13 cellular contexts compared by ENCODE assay signal in genomic region chr9:84701801-84702200, GRCh38. TPM values are rescaled to one million over a fixed set of nuclear protein-coding genes. Genes with fewer than 3 reads are reported as not detected.
DNase-seq lines count a peak whose midpoint lies in the region; ATAC-seq and TF ChIP-seq lines count a peak whose summit lies in the region.
"Had no signal": no experiment of that assay in that cellular context is flagged by ENCODE, and none has a peak within 500 bp of the region (broad histone marks: within the 10 kb centered on the region; RNA-seq: fewer than 3 reads in every experiment).

No MANE protein-coding gene starts in this region.

- intact Hi-C loops in dorsolateral prefrontal cortex (cut with DNase I): no loop called here

- ATAC-seq in GM18520 (IDR thresholded peaks at IDR 0.05; ENCODE audit: unreplicated experiment) (peak; percentile 40), GM21526 (IDR thresholded peaks at IDR 0.05; ENCODE audit: low FRiP score, unreplicated experiment) (peak; percentile 78), HG03103 (IDR thresholded peaks at IDR 0.05; ENCODE audit: low read depth, unreplicated experiment) (peak; percentile 87)
- ATAC-seq: naive thymus-derived CD4-positive, alpha-beta T cell; upper lobe of right lung had no signal

- no peaks in the 10 kb centered on the region for H3K27me3 ChIP-seq in dorsolateral prefrontal cortex

- peak overlapping the region in 11 of 59 donors; percentile 0 to 37 (median 19) for H3K4me3 ChIP-seq in dorsolateral prefrontal cortex
- H3K4me3 ChIP-seq: GM23248, upper lobe of right lung had no signal

- DNase-seq in dorsolateral prefrontal cortex (no peak), DMS79 treated with DMSO at 0.1 percent for 48 hours (lab: John Stamatoyannopoulos, UW) (no peak), mucosa of gallbladder (ENCODE audit: low spot score) (no peak), COR-L47 (lab: John Stamatoyannopoulos, UW) (no peak), SHP77 (lab: John Stamatoyannopoulos, UW) (no peak)
- DNase-seq: activated effector memory CD4-positive, alpha-beta T cell treated with Interleukin-2 at 50 U/mL for 16 hours; GM23248; naive thymus-derived CD4-positive, alpha-beta T cell; upper lobe of right lung had no signal

- no peak for TF ChIP-seq CTCF in dorsolateral prefrontal cortex (IDR thresholded peaks at IDR 0.05 in 54 of 56, conservative IDR thresholded peaks at IDR 0.05 in 2 of 56; ENCODE audit: low read depth in 1 of 56, partially characterized antibody in 56 of 56)

- H3K27ac ChIP-seq in dorsolateral prefrontal cortex: peak overlapping the region in 58 of 59 donors; percentile 2 to 86 (median 70)
- H3K27ac ChIP-seq: C4-2B, GM23248, upper lobe of right lung had no signal

RNA-seq across cellular contexts. Expression of gene NTRK2, which starts 32.3 kb away (rescaled TPM):
- total RNA-seq in dorsolateral prefrontal cortex: 100 to 1,000 TPM; 245 to 827 (median 463) TPM
- total RNA-seq in mucosa of gallbladder: 33.2 TPM
- total RNA-seq: GM23248 had no signal
